In genomic region chr12:122318607-122319311, GRCh38 we compare ENCODE assay signal across 13 cellular contexts. TPM values are rescaled to one million over a fixed set of nuclear protein-coding genes. Genes with fewer than 3 reads are reported as not detected.
DNase-seq lines count a peak whose midpoint lies in the region; ATAC-seq, FAIRE-seq and TF ChIP-seq lines count a peak whose summit lies in the region.
"Had no signal": no experiment of that assay in that cellular context is flagged by ENCODE, and none has a peak within 500 bp of the region (broad histone marks: within the 10 kb centered on the region; RNA-seq: fewer than 3 reads in every experiment).

No MANE protein-coding gene starts in this region.

- ATAC-seq in GM21786 (IDR thresholded peaks at IDR 0.05; ENCODE audit: unreplicated experiment): no peak
- ATAC-seq: T-cell had no signal

- H3K9me3 ChIP-seq in kidney (ENCODE audit: control insufficient read depth in 1 of 2, low read length in 2 of 2): no peaks in the 10 kb centered on the region
- H3K9me3 ChIP-seq: prostate gland, testis had no signal

- TF ChIP-seq CTCF in bronchial epithelial cell (IDR thresholded peaks at IDR 0.05; ENCODE audit: insufficient read depth, low read length, severe bottlenecking) (no peak), kidney (IDR thresholded peaks at IDR 0.05; ENCODE audit: borderline replicate concordance, extremely low read depth, insufficient read depth) (no peak)

- H3K36me3 ChIP-seq in bronchial epithelial cell (ENCODE audit: control insufficient read depth, insufficient read depth, low read length) (peaks cover 19% of the 10 kb centered on the region), kidney (ENCODE audit: control insufficient read depth in 1 of 2, insufficient read depth in 2 of 2, low read length in 2 of 2) (peaks cover 38 to 41% of the 10 kb centered on the region in 2 donors)
- H3K36me3 ChIP-seq: prostate gland had no signal

- DNase-seq in H4 (ENCODE audit: low spot score) (peak; percentile 43), bronchial epithelial cell (ENCODE audit: low read depth) (peak; percentile 17), kidney (no peak), superior temporal gyrus (ENCODE audit: extremely low spot score) (peak; percentile 57), NCI-H446 treated with DMSO at 0.1 percent for 48 hours (lab: John Stamatoyannopoulos, UW) (no peak), SHP77 (lab: John Stamatoyannopoulos, UW) (no peak)
- no peak for DNase-seq in activated naive CD4-positive, alpha-beta T cell treated with anti-CD3 and anti-CD28 coated beads, Interleukin-2, amount 50 U/mL, for 16 hours
- DNase-seq: activated effector memory CD4-positive, alpha-beta T cell treated with Interleukin-2 at 50 U/mL for 16 hours; NCI-H2171 treated with DMSO at 0.1 percent for 48 hours; T-cell; testis had no signal

- H3K4me3 ChIP-seq in bronchial epithelial cell (ENCODE audit: low read depth, low read length) (no peak overlapping the region), kidney (ENCODE audit: low read length in 2 of 2) (no peak overlapping the region)
- H3K4me3 ChIP-seq: prostate gland, testis had no signal

- no peaks in the 10 kb centered on the region for H3K27me3 ChIP-seq in bronchial epithelial cell (ENCODE audit: control insufficient read depth, insufficient read depth, low read length)
- H3K27me3 ChIP-seq: testis had no signal

- intact Hi-C loops in kidney (cut with DNase I): no loop called here

- FAIRE-seq in bronchial epithelial cell (lab: Jason Lieb, UNC): no peak
- FAIRE-seq in kidney (lab: Jason Lieb, UNC): no peak

- no peak overlapping the region for H3K9ac ChIP-seq in kidney (ENCODE audit: low read length in 2 of 2)

- peaks cover 4% of the 10 kb centered on the region in 2 donors for H3K4me1 ChIP-seq in kidney (ENCODE audit: control insufficient read depth in 1 of 2, insufficient read depth in 1 of 2, low read depth in 1 of 2, low read length in 2 of 2)
- H3K4me1 ChIP-seq: prostate gland, testis had no signal

- H3K27ac ChIP-seq in kidney (ENCODE audit: low read depth in 2 of 2, low read length in 2 of 2): peak overlapping the region; percentile 33 to 61
- H3K27ac ChIP-seq: prostate gland, testis had no signal

RNA-seq across cellular contexts. Expression of gene VPS33A, which starts 52.5 kb away (rescaled TPM):
- 15.6 and 16.8 TPM in 2 replicates for total RNA-seq in H4 (2014; rRNA removed; shearing (Covaris generic))
- total RNA-seq in bronchial epithelial cell (17.1 and 23.8 TPM in 2 replicates), kidney (20.1 TPM)
- 11.1 TPM for polyA plus RNA-seq in kidney (ENCODE audit: insufficient read depth, low read depth, low replicate concordance)

Comparison
In these comparisons a context has a peak if more than half of its experiments do, and no peak if none do; other contexts are left out.
1. DNase-seq: peak in H4 (single experiment), bronchial epithelial cell (single experiment) and superior temporal gyrus (single experiment); none in kidney (single experiment), activated naive CD4-positive, alpha-beta T cell treated with anti-CD3 and anti-CD28 coated beads, Interleukin-2, amount 50 U/mL, for 16 hours (single experiment), NCI-H446 treated with DMSO at 0.1 percent for 48 hours (single experiment) and SHP77 (0 of 2).